ENCODE assay signal across 8 cellular contexts in genomic region chr2:106582431-106583143, GRCh38.
DNase-seq lines count a peak whose midpoint lies in the region; ATAC-seq, FAIRE-seq and TF ChIP-seq lines count a peak whose summit lies in the region.

No MANE protein-coding gene starts in this region.

- TF ChIP-seq EP300 in SK-N-SH (IDR thresholded peaks at IDR 0.05; ENCODE audit: borderline replicate concordance in 1 of 2, low read depth in 1 of 2, low read length in 1 of 2) = no peak

- H3K56ac ChIP-seq in H9 (ENCODE audit: insufficient read length, low read depth, low read length) = no peak overlapping the region

- H3K4ac ChIP-seq in H9 (ENCODE audit: low read depth, low read length) = no peak overlapping the region

- FAIRE-seq in G401.6 (lab: Jason Lieb, UNC) = peak; percentile 28

- H3K18ac ChIP-seq in H9 (ENCODE audit: insufficient read length, low read depth, low read length) = no peak overlapping the region

- no peak overlapping the region for H3K14ac ChIP-seq in H9 (ENCODE audit: insufficient read depth, low read length)

- H3K27me3 Mint-ChIP-seq in H9 (ENCODE audit: low read depth) = peaks cover 47% of the 10 kb centered on the region
- peaks cover 32% of the 10 kb centered on the region for H3K27me3 Mint-ChIP-seq in activated naive CD8-positive, alpha-beta T cell treated with anti-CD3 and anti-CD28 coated beads, Interleukin-2, amount 10 ng/mL, durations not matched to agents 7 days and 5 days
- peaks cover 62% of the 10 kb centered on the region for H3K27me3 Mint-ChIP-seq in progenitor cell of endocrine pancreas

- H2AK5ac ChIP-seq in H9 (ENCODE audit: insufficient read length, low read length) = no peak overlapping the region

- H3K27me3 ChIP-seq in H9 (ENCODE audit: insufficient read depth, low read length) = no peaks in the 10 kb centered on the region; the same call in 1 of the 2 replicates
- peaks cover 14% of the 10 kb centered on the region for H3K27me3 ChIP-seq in MG63
- H3K27me3 ChIP-seq in SK-N-SH (ENCODE audit: insufficient read depth) = no peaks in the 10 kb centered on the region; the same call in 1 of the 2 replicates
- H3K27me3 ChIP-seq in heart right ventricle = peaks cover 0 to 47% (median 22%) of the 10 kb centered on the region in 7 donors
- no peaks in the 10 kb centered on the region for H3K27me3 ChIP-seq in vagina

- TF ChIP-seq RAD21 in SK-N-SH (IDR thresholded peaks at IDR 0.05; ENCODE audit: low read length) = peak; percentile 98

- no peak overlapping the region for H3K23ac ChIP-seq in H9 (ENCODE audit: insufficient read length, low read depth, low read length)

- H2AFZ ChIP-seq in H9 (ENCODE audit: low read length) = no peak overlapping the region
- H2AFZ ChIP-seq in SK-N-SH (ENCODE audit: low read depth) = peak overlapping the region; percentile 69; the same call in 1 of the 2 replicates

- no peaks in the 10 kb centered on the region for H3K36me3 ChIP-seq in MG63
- no peaks in the 10 kb centered on the region for H3K36me3 ChIP-seq in SK-N-SH (replicated peaks in 1 of 2; ENCODE audit: control insufficient read depth in 1 of 2, insufficient read depth in 2 of 2, low read length in 1 of 2)
- no peaks in the 10 kb centered on the region for H3K36me3 ChIP-seq in heart right ventricle
- H3K36me3 ChIP-seq in vagina = no peaks in the 10 kb centered on the region

- peaks cover 11 to 12% of the 10 kb centered on the region in 2 experiments for H3K4me1 Mint-ChIP-seq in H9
- H3K4me1 Mint-ChIP-seq in activated naive CD8-positive, alpha-beta T cell treated with anti-CD3 and anti-CD28 coated beads, Interleukin-2, amount 10 ng/mL, durations not matched to agents 7 days and 5 days = peaks cover 14% of the 10 kb centered on the region
- peaks cover 2% of the 10 kb centered on the region for H3K4me1 Mint-ChIP-seq in progenitor cell of endocrine pancreas (ENCODE audit: low read depth)

- no peak overlapping the region for H3K9ac ChIP-seq in H9 (ENCODE audit: extremely low read depth, insufficient read length, low read length)
- H3K9ac ChIP-seq in SK-N-SH = no peak overlapping the region

- intact Hi-C loops in heart right ventricle (cut with DNase I) (loop anchor here in 6 of 10 donors (5.0 to 10.0 kb wide), 3 partner anchors 35 to 478 kb away; no protein-coding TSS in a partner anchor), vagina (cut with DNase I) (no loop called here)

- H2BK15ac ChIP-seq in H9 (ENCODE audit: low read depth, low read length) = no peak overlapping the region

- H3K4me2 ChIP-seq in H9 (ENCODE audit: insufficient read depth, insufficient read length, low read length) (peak overlapping the region; percentile 69), SK-N-SH (peak overlapping the region; percentile 92)

- no peak overlapping the region for H3T11ph ChIP-seq in H9 (ENCODE audit: low read length)

- H3K23me2 ChIP-seq in H9 (ENCODE audit: insufficient read length, low read depth, low read length, poor library complexity, severe bottlenecking) = peaks cover 4% of the 10 kb centered on the region

- H3K4me3 Mint-ChIP-seq in H9 = peak overlapping the region; percentile 75 to 85
- peak overlapping the region; percentile 89 for H3K4me3 Mint-ChIP-seq in activated naive CD8-positive, alpha-beta T cell treated with anti-CD3 and anti-CD28 coated beads, Interleukin-2, amount 10 ng/mL, durations not matched to agents 7 days and 5 days
- H3K4me3 Mint-ChIP-seq in progenitor cell of endocrine pancreas (ENCODE audit: low read depth) = peak overlapping the region; percentile 77

- H3K79me2 ChIP-seq in H9 (ENCODE audit: insufficient read depth, low read length) = no peaks in the 10 kb centered on the region
- no peaks in the 10 kb centered on the region for H3K79me2 ChIP-seq in SK-N-SH (ENCODE audit: insufficient read depth)

- H2BK5ac ChIP-seq in H9 (ENCODE audit: insufficient read length, low read length) = no peak overlapping the region

- no peak for TF ChIP-seq POLR2A in vagina (IDR thresholded peaks at IDR 0.05)

- TF ChIP-seq CTCF in H9 (conservative IDR thresholded peaks at IDR 0.05) (peak; percentile 80), SK-N-SH (IDR thresholded peaks at IDR 0.05) (peak; percentile 88), heart right ventricle (IDR thresholded peaks at IDR 0.05) (peak; percentile 71 to 88 (median 84)), progenitor cell of endocrine pancreas (IDR thresholded peaks at IDR 0.05; ENCODE audit: unreplicated experiment) (peak; percentile 72), vagina (IDR thresholded peaks at IDR 0.05) (peak; percentile 44 to 77 (median 65))

- CTCF ChIA-PET in SK-N-SH (lab: Yijun Ruan, JAX) = interaction anchor here (0.7 to 9.9 kb wide), 25 partner anchors 10 to 927 kb away, joined by 3 to 294 read pairs (median 4); no protein-coding TSS in a partner anchor

- H3K9me2 ChIP-seq in SK-N-SH = no peaks in the 10 kb centered on the region

- H2BK12ac ChIP-seq in H9 (ENCODE audit: insufficient read length, low read depth, low read length) = no peak overlapping the region

- no peaks in the 10 kb centered on the region for H3K9me3 ChIP-seq in H9 (ENCODE audit: control insufficient read depth, low read depth, low read length)
- H3K9me3 ChIP-seq in MG63 = no peaks in the 10 kb centered on the region
- no peaks in the 10 kb centered on the region for H3K9me3 ChIP-seq in SK-N-SH
- peaks cover 0 to 6% (median 0%) of the 10 kb centered on the region in 11 donors for H3K9me3 ChIP-seq in heart right ventricle
- no peaks in the 10 kb centered on the region for H3K9me3 ChIP-seq in vagina

- H3K4me1 ChIP-seq in H9 (ENCODE audit: insufficient read depth, low read length) (no peaks in the 10 kb centered on the region), SK-N-SH (ENCODE audit: control insufficient read depth in 1 of 2, insufficient read depth in 2 of 2, low read depth in 1 of 2, low read length in 1 of 2) (peaks cover 0 to 39% of the 10 kb centered on the region in 2 experiments; a peak in 2 of 4 replicates), heart right ventricle (peaks cover 0 to 18% (median 7%) of the 10 kb centered on the region in 9 donors), vagina (peaks cover 5% of the 10 kb centered on the region)

- H4K5ac ChIP-seq in H9 (ENCODE audit: insufficient read length, low read depth, low read length) = no peak overlapping the region

- no peak overlapping the region for H3K27ac ChIP-seq in H9 (ENCODE audit: insufficient read length, low read depth, low read length)
- H3K27ac ChIP-seq in SK-N-SH (ENCODE audit: low read depth in 2 of 2, low read length in 1 of 2) = peak overlapping the region in 1 of 2 experiments; percentile 68; a peak in 2 of 4 replicates
- H3K27ac ChIP-seq in heart right ventricle = no peak overlapping the region
- no peak overlapping the region for H3K27ac ChIP-seq in vagina

- POLR2A ChIA-PET in SK-N-SH (lab: Yijun Ruan, JAX) = interaction anchor here (1.1 to 1.3 kb wide), 3 partner anchors 16 to 304 kb away, joined by 3 to 10 read pairs (median 4); no protein-coding TSS in a partner anchor
- POLR2A ChIA-PET in activated naive CD8-positive, alpha-beta T cell treated with anti-CD3 and anti-CD28 coated beads, Interleukin-2, amount 10 ng/mL, durations not matched to agents 7 days and 5 days (lab: Charles Lee) = no interaction called here

- no peak overlapping the region for H4K8ac ChIP-seq in H9 (replicated peaks; ENCODE audit: insufficient read length, low read depth, low read length)

- peak; percentile 53 for ATAC-seq in activated naive CD8-positive, alpha-beta T cell treated with anti-CD3 and anti-CD28 coated beads, Interleukin-2, amount 10 ng/mL, durations not matched to agents 7 days and 5 days (ENCODE audit: low read depth)
- ATAC-seq in heart right ventricle = peak; percentile 66 to 90 (median 77)

- peak; percentile 72 for DNase-seq in H9
- peak; percentile 67 for DNase-seq in MG63
- DNase-seq in SK-N-SH = peak; percentile 94
- peak; percentile 63 for DNase-seq in activated naive CD8-positive, alpha-beta T cell treated with anti-CD3 and anti-CD28 coated beads, Interleukin-2, amount 10 ng/mL, durations not matched to agents 7 days and 5 days
- DNase-seq in heart right ventricle = peak; percentile 59 to 77
- DNase-seq in progenitor cell of endocrine pancreas (ENCODE audit: low spot score, unreplicated experiment) = peak; percentile 56
- no peak for DNase-seq in vagina (ENCODE audit: extremely low spot score in 2 of 2)

- H3K9me3 Mint-ChIP-seq in H9 (no peaks in the 10 kb centered on the region; a peak in 1 of 5 replicates), progenitor cell of endocrine pancreas (ENCODE audit: low read depth) (peaks cover 5% of the 10 kb centered on the region)
- H3K9me3 Mint-ChIP-seq in activated naive CD8-positive, alpha-beta T cell treated with anti-CD3 and anti-CD28 coated beads, Interleukin-2, amount 10 ng/mL, durations not matched to agents 7 days and 5 days = no peaks in the 10 kb centered on the region

- H3K27ac Mint-ChIP-seq in H9 = peak overlapping the region in 1 of 3 experiments; percentile 80; a peak in 2 of 7 replicates
- H3K27ac Mint-ChIP-seq in activated naive CD8-positive, alpha-beta T cell treated with anti-CD3 and anti-CD28 coated beads, Interleukin-2, amount 10 ng/mL, durations not matched to agents 7 days and 5 days = no peak overlapping the region
- peak overlapping the region; percentile 40 for H3K27ac Mint-ChIP-seq in progenitor cell of endocrine pancreas

- no peak overlapping the region for H2BK120ac ChIP-seq in H9 (ENCODE audit: low read depth, low read length, poor library complexity, severe bottlenecking)

- H3K4me3 ChIP-seq in MG63 (no peak overlapping the region), SK-N-SH (ENCODE audit: low read depth in 2 of 2, low read length in 1 of 2) (peak overlapping the region; percentile 38 to 62), heart right ventricle (peak overlapping the region in 9 of 10 donors; percentile 10 to 47 (median 37)), vagina (peak overlapping the region; percentile 21 to 33)

- no peaks in the 10 kb centered on the region for H4K20me1 ChIP-seq in H9 (ENCODE audit: control insufficient read depth, insufficient read depth, insufficient read length)
- H4K20me1 ChIP-seq in SK-N-SH (ENCODE audit: insufficient read depth) = no peaks in the 10 kb centered on the region

- WGBS in H9 (ENCODE audit: extremely low coverage, insufficient read length, low lambda C conversion rate) = no CpG with 5 or more reads among the region's 14 CpGs
- WGBS in SK-N-SH (ENCODE audit: low lambda C conversion rate) = 7% methylated on average over 14 of the region's 14 CpGs
- WGBS in heart right ventricle, 2 donors = 7% methylated on average over 14 of the region's 14 CpGs

- H3K79me1 ChIP-seq in H9 (ENCODE audit: insufficient read depth, low read depth, low read length, poor library complexity, severe bottlenecking) = no peaks in the 10 kb centered on the region

- no peaks in the 10 kb centered on the region for H3K36me3 Mint-ChIP-seq in H9 (ENCODE audit: insufficient read depth in 1 of 3, low read depth in 3 of 3)
- no peaks in the 10 kb centered on the region for H3K36me3 Mint-ChIP-seq in activated naive CD8-positive, alpha-beta T cell treated with anti-CD3 and anti-CD28 coated beads, Interleukin-2, amount 10 ng/mL, durations not matched to agents 7 days and 5 days
- no peaks in the 10 kb centered on the region for H3K36me3 Mint-ChIP-seq in progenitor cell of endocrine pancreas (ENCODE audit: insufficient read depth)

- no peak overlapping the region for H4K91ac ChIP-seq in H9 (ENCODE audit: insufficient read length, low read depth, low read length)

- no peak overlapping the region for H2BK20ac ChIP-seq in H9 (ENCODE audit: low read depth, low read length, poor library complexity, severe bottlenecking)

- H3F3A ChIP-seq in SK-N-SH (replicated peaks; ENCODE audit: insufficient read depth) = no peaks in the 10 kb centered on the region

Comparison
In these comparisons a context has a peak if more than half of its experiments do, and no peak if none do; other contexts are left out.
1. DNase-seq: peak in H9 (single experiment), MG63 (single experiment), SK-N-SH (single experiment), activated naive CD8-positive, alpha-beta T cell treated with anti-CD3 and anti-CD28 coated beads, Interleukin-2, amount 10 ng/mL, durations not matched to agents 7 days and 5 days (single experiment), heart right ventricle (2 of 2) and progenitor cell of endocrine pancreas (single experiment); none in vagina (0 of 2).
2. Peak in every context shown above with its lines, with median percentiles within 50 percentile points of each other: H3K4me3 Mint-ChIP-seq and CTCF ChIP-seq.